Comparison of ENCODE assay signal across 12 cellular contexts in the genomic region with DNA sequence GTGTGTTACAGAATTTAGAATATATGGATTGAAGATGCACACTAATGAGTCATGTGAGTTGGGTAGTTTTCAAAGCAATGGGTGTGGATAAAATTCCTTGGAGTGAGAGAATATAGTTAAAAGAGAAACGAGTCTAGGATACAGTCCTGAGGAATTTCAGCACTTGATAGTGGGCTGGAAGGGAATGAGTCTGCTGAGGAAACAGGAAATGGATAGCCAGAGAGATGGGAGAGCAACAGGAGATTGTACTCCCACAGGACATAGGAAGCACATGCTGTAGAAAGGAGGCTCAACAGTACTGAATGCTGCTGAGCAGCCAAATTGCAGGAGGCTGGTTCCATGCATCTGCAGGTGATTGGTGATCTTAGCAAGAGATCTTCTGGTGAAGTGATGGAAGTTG.
"Had no signal": no experiment of that assay in that cellular context is flagged by ENCODE, and none has a peak within 500 bp of the region (broad histone marks: within the 10 kb centered on the region; RNA-seq: fewer than 3 reads in every experiment).

No MANE protein-coding gene starts in this region.

- DNase-seq: activated B cell treated with CpG ODN at 0.5 μM for 24 hours; activated CD4-positive, alpha-beta T cell treated with anti-CD3 and anti-CD28 coated beads, Interleukin-2, amount 10 ng/mL, durations not matched to agents 24 days and 14 days; activated naive CD4-positive, alpha-beta T cell treated with Interleukin-2 at 50 U/mL for 16 hours; body of pancreas; midbrain; posterior cingulate gyrus; small intestine; T-helper 2 cell had no signal

- H3K4me1 ChIP-seq: body of pancreas, right atrium auricular region, tibial nerve had no signal

- H3K27ac ChIP-seq: body of pancreas, gastroesophageal sphincter, hepatocyte, right atrium auricular region, tibial nerve had no signal

- H3K36me3 ChIP-seq: gastroesophageal sphincter, right atrium auricular region, tibial nerve had no signal

- H3K4me3 ChIP-seq: body of pancreas, gastroesophageal sphincter, hepatocyte, right atrium auricular region, tibial nerve had no signal

- H3K9me3 ChIP-seq: body of pancreas, gastroesophageal sphincter, right atrium auricular region, tibial nerve had no signal
